20 cellular contexts compared by ENCODE assay signal in the genomic region with DNA sequence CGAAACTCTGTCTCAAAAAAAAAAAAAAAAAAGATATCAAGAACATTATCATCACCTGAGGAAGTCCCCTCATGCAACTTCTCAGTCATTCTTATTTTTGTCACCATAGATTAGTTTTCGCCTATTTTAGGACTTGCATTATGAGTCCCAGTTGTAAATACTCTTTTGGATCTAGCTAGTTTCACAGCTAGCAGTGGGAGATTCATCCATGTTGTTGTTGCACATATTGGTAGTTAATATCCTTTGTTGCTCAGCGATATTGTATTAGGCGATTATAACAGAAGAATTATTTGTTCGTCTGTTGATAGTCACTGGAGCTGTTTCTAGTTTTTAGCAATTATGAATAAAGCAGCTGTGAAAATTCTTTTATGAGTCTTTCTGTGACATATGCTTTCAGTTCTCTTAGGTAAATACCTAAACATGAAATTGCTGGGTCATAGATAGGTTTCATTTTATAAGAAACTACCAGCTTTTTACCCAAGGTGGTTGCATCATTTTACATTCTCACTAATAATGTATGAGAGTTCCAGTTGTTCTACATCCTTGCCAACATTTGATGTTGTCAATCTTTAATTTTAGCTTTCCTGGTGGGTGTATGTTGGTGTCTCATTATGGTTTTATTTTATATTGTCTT.
"Had no signal": no experiment of that assay in that cellular context is flagged by ENCODE, and none has a peak within 500 bp of the region (broad histone marks: within the 10 kb centered on the region; RNA-seq: fewer than 3 reads in every experiment).

No MANE protein-coding gene starts in this region.

- H3K27me3 ChIP-seq: breast epithelium, hepatocyte, stomach had no signal

- H3K4me3 ChIP-seq: breast epithelium, hepatocyte, left ventricle myocardium inferior, stomach had no signal

- H3K4me3 Mint-ChIP-seq: activated CD4-positive, alpha-beta memory T cell treated with anti-CD3 and anti-CD28 coated beads for 36 hours; activated naive CD8-positive, alpha-beta T cell treated with anti-CD3 and anti-CD28 coated beads, Interleukin-2, amount 10 ng/mL, durations not matched to agents 7 days and 5 days; natural killer cell treated with Interleukin-12 subunit alpha and Interleukin-12 subunit beta and Interleukin-15 and Interleukin-18, amount 100 ng/mL, for 72 hours; T-helper 1 cell treated with Interleukin-12 subunit alpha and Interleukin-12 subunit beta and Interleukin-4 antibody, amounts not matched to agents 30 μg/mL and 1 μg/mL, for 36 hours had no signal

- H3K4me2 ChIP-seq: hepatocyte had no signal

- FAIRE-seq: kidney, urothelium cell line had no signal

- DNase-seq: activated CD4-positive, CD25-positive, alpha-beta regulatory T cell; activated CD8-positive, alpha-beta memory T cell treated with anti-CD3 and anti-CD28 coated beads, Interleukin-2, amount 50 U/mL, for 4 hours; activated effector memory CD4-positive, alpha-beta T cell treated with Interleukin-2 at 50 U/mL for 16 hours; activated naive CD8-positive, alpha-beta T cell treated with anti-CD3 and anti-CD28 coated beads, Interleukin-2, amount 10 ng/mL, durations not matched to agents 7 days and 5 days; dermis blood vessel endothelial cell; erythroblast; kidney; left ventricle myocardium inferior; mesenchymal stem cell; nucleus accumbens; right cardiac atrium; stimulated activated CD4-positive, alpha-beta T cell treated with anti-CD3 and anti-CD28 coated beads, Interleukin-1b, Interleukin-23, amount 100 ng/mL, for 48 hours; stomach had no signal

- H3K9me3 Mint-ChIP-seq: natural killer cell treated with Interleukin-12 subunit alpha and Interleukin-12 subunit beta and Interleukin-15 and Interleukin-18, amount 100 ng/mL, for 72 hours had no signal

- H3K4me1 ChIP-seq: breast epithelium, left ventricle myocardium inferior, stomach had no signal

- H3K36me3 Mint-ChIP-seq: activated CD4-positive, alpha-beta memory T cell treated with anti-CD3 and anti-CD28 coated beads for 36 hours; natural killer cell treated with Interleukin-12 subunit alpha and Interleukin-12 subunit beta and Interleukin-15 and Interleukin-18, amount 100 ng/mL, for 72 hours had no signal

- H3K79me2 ChIP-seq: hepatocyte had no signal

- H3K27ac Mint-ChIP-seq: activated CD4-positive, alpha-beta memory T cell treated with anti-CD3 and anti-CD28 coated beads for 36 hours; activated naive CD8-positive, alpha-beta T cell treated with anti-CD3 and anti-CD28 coated beads, Interleukin-2, amount 10 ng/mL, durations not matched to agents 7 days and 5 days; natural killer cell treated with Interleukin-12 subunit alpha and Interleukin-12 subunit beta and Interleukin-15 and Interleukin-18, amount 100 ng/mL, for 72 hours; progenitor cell of endocrine pancreas; T-helper 1 cell treated with Interleukin-12 subunit alpha and Interleukin-12 subunit beta and Interleukin-4 antibody, amounts not matched to agents 30 μg/mL and 1 μg/mL, for 36 hours had no signal

- H3K27ac ChIP-seq: breast epithelium, hepatocyte, left ventricle myocardium inferior, stomach had no signal

- H2AFZ ChIP-seq: hepatocyte had no signal

- H3K36me3 ChIP-seq: breast epithelium, left ventricle myocardium inferior, stomach had no signal

- ATAC-seq: natural killer cell treated with Interleukin-12 subunit alpha and Interleukin-12 subunit beta and Interleukin-15 and Interleukin-18, amount 100 ng/mL, for 72 hours; right cardiac atrium had no signal

- H3K9me3 ChIP-seq: breast epithelium, left ventricle myocardium inferior, stomach had no signal
